Comparison of ENCODE assay signal across 1 cellular context in the genomic region with DNA sequence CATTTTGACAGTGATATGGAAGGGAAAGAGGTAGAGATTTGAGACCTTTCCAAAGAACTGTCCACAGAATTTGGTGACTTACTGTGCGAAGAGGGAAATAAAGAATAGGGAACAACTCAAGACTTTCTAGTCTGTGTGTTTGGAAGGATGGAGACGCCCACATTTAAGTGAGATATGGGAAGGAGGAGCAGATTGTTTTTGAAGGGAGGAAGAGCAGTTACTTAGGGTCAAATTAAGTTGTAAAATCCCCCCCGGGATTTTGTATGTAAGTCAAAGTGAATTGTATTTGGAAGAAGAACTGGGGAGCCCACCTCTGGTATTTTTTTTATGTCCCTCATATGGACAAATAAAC.
TF ChIP-seq lines count a peak whose summit lies in the region.

No MANE protein-coding gene starts in this region.

TF ChIP-seq in IMR-90, 13 proteins besides CTCF, POLR2A, EP300 and RAD21 (continued from another document):
- TF ChIP-seq MAFK (IDR thresholded peaks at IDR 0.05; ENCODE audit: low read depth, low read length) (no peak), CHD1 (IDR thresholded peaks at IDR 0.05; ENCODE audit: low read depth, low read length) (no peak), MXI1 (IDR thresholded peaks at IDR 0.05; ENCODE audit: borderline replicate concordance, low read depth, low read length) (no peak)
